1 cellular context compared by ENCODE assay signal in genomic region chr19:17933414-17934129, GRCh38.
TF ChIP-seq lines count a peak whose summit lies in the region.

No MANE protein-coding gene starts in this region.

TF ChIP-seq in H1, 55 proteins besides CTCF, POLR2A, EP300 and RAD21:
- TF ChIP-seq SIN3A (conservative IDR thresholded peaks at IDR 0.05 in 1 of 2, IDR thresholded peaks at IDR 0.05 in 1 of 2; ENCODE audit: low read depth in 1 of 2, low read length in 2 of 2) (no peak), SAP30 (IDR thresholded peaks at IDR 0.05; ENCODE audit: insufficient read depth, insufficient replicate concordance, low read length) (no peak), EZH2 (IDR thresholded peaks at IDR 0.05; ENCODE audit: low read depth, low read length, severe bottlenecking) (no peak), KDM1A (IDR thresholded peaks at IDR 0.05; ENCODE audit: borderline replicate concordance, low read length) (no peak), RNF2 (IDR thresholded peaks at IDR 0.05; ENCODE audit: borderline replicate concordance, low read depth, low read length, missing control alignments, poor library complexity, severe bottlenecking) (no peak), USF2 (IDR thresholded peaks at IDR 0.05; ENCODE audit: low read length) (no peak), BCL11A (IDR thresholded peaks at IDR 0.05; ENCODE audit: low read depth in 2 of 2, low read length in 2 of 2) (no peak), RXRA (IDR thresholded peaks at IDR 0.05; ENCODE audit: insufficient read depth, low read depth, low read length) (no peak)
